ENCODE assay signal across 9 cellular contexts in the genomic region with DNA sequence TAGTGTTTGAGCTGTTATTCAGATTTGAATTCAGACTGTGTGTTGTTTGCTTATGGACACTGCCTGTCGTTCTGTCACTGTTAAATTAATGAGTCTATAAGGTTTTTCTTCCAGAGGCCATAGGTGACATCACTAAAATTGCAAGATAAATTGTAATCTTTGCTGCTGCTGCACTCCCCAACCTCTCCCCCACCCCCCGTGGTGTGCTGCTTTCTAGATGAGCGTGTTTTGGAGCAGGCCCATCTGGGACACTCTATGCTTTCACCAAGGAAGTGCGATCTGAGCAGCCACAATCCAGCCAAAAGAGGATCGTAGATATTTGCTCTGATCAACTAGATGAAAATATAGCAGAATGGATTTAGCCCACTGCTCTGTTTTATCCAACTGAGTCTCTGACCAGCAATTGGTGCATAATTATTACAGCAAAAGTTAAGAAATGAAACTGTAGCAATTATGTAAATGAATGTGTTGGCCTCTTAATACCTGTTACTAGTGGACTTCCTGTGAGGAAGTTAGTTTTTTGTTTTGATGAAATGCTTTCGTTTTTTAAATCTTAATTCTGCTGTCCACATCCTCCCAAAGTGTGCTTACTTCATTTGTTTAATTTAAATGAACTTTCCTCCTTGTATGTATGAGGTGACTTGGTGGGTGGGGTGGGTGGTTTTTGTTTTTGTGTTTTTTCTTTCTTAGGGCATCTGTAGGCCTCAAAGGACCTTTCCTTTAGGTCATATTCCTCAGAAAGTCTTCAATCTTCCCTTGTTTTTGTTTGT. TPM values are rescaled to one million over a fixed set of nuclear protein-coding genes. Genes with fewer than 3 reads are reported as not detected.
A peak's percentile ranks its signal among the peaks of the same experiment; 100 is the strongest.
DNase-seq lines count a peak whose midpoint lies in the region; ATAC-seq and TF ChIP-seq lines count a peak whose summit lies in the region.
"Had no signal": no experiment of that assay in that cellular context is flagged by ENCODE, and none has a peak within 500 bp of the region (broad histone marks: within the 10 kb centered on the region; RNA-seq: fewer than 3 reads in every experiment).

No MANE protein-coding gene starts in this region.

- H3K4me1 Mint-ChIP-seq in stimulated activated naive CD8-positive, alpha-beta T cell treated with anti-CD3 and anti-CD28 coated beads, Interleukin-15, amount 100 ng/mL, for 72 hours, result peaks cover 26% of the 10 kb centered on the region
- H3K4me1 Mint-ChIP-seq in H9, result peaks cover 0 to 6% of the 10 kb centered on the region in 2 experiments; a peak in 1 of 4 replicates
- H3K4me1 Mint-ChIP-seq in WTC11, result no peaks in the 10 kb centered on the region

- H3K36me3 ChIP-seq in SU-DHL-6 (ENCODE audit: low read length) (0 out of 2 replicates have a peak, but pooled peaks cover 2% of the 10 kb centered on the region), heart right ventricle (peaks cover 0 to 49% (median 32%) of the 10 kb centered on the region in 9 donors)

- H3K27me3 ChIP-seq in SU-DHL-6 (ENCODE audit: low read length) (no peaks in the 10 kb centered on the region), heart right ventricle (no peaks in the 10 kb centered on the region), H9 (ENCODE audit: insufficient read depth, low read length) (no peaks in the 10 kb centered on the region)
- H3K27me3 ChIP-seq: SJSA1 had no signal

- DNase-seq in heart right ventricle (peak in 1 of 2 donors; percentile 1), mucosa of gallbladder (ENCODE audit: low spot score) (no peak), H9 (no peak), WTC11 (ENCODE audit: low spot score) (no peak)
- no peak for DNase-seq in stimulated activated naive CD8-positive, alpha-beta T cell treated with anti-CD3 and anti-CD28 coated beads, Interleukin-15, amount 100 ng/mL, for 72 hours

- H3K36me3 Mint-ChIP-seq in H9 (ENCODE audit: insufficient read depth in 1 of 3, low read depth in 3 of 3), result peaks cover 2 to 49% (median 25%) of the 10 kb centered on the region in 3 experiments; a peak in 6 of 7 replicates
- peaks cover 24% of the 10 kb centered on the region for H3K36me3 Mint-ChIP-seq in WTC11

- H3K18ac ChIP-seq in H9 (ENCODE audit: insufficient read length, low read depth, low read length), result no peak overlapping the region

- peak overlapping the region; percentile 37 to 86 for H3K27ac Mint-ChIP-seq in stimulated activated naive CD8-positive, alpha-beta T cell treated with anti-CD3 and anti-CD28 coated beads, Interleukin-15, amount 100 ng/mL, for 72 hours
- H3K27ac Mint-ChIP-seq in H9 (no peak overlapping the region), WTC11 (no peak overlapping the region)
- H3K27ac Mint-ChIP-seq: activated T-helper 2 cell treated with anti-CD3 and anti-CD28 coated beads, Interferon-gamma antibody, Interleukin-2, Interleukin-4, amounts not matched to agents 10 μg/mL and 5 μg/mL and 100 μg/mL, durations not matched to agents 14 hours and 24 hours and 36 hours had no signal

- no peak overlapping the region for H2BK20ac ChIP-seq in H9 (ENCODE audit: low read depth, low read length, poor library complexity, severe bottlenecking)

- POLR2A ChIA-PET in WTC11 (lab: Charles Lee), result no interaction called here

- no peak overlapping the region for H3K4ac ChIP-seq in H9 (ENCODE audit: low read depth, low read length)

- H3K27ac ChIP-seq in SU-DHL-6 (ENCODE audit: low read depth, low read length) (peak overlapping the region; percentile 49), heart right ventricle (peak overlapping the region; percentile 11 to 84 (median 70)), H9 (ENCODE audit: insufficient read length, low read depth, low read length) (no peak overlapping the region)
- H3K27ac ChIP-seq: SJSA1 had no signal

- no peak overlapping the region for H3T11ph ChIP-seq in H9 (ENCODE audit: low read length)

- H3K27me3 Mint-ChIP-seq in stimulated activated naive CD8-positive, alpha-beta T cell treated with anti-CD3 and anti-CD28 coated beads, Interleukin-15, amount 100 ng/mL, for 72 hours, result no peaks in the 10 kb centered on the region
- H3K27me3 Mint-ChIP-seq in H9 (ENCODE audit: low read depth) (no peaks in the 10 kb centered on the region), WTC11 (ENCODE audit: low read depth) (no peaks in the 10 kb centered on the region)

- H2BK12ac ChIP-seq in H9 (ENCODE audit: insufficient read length, low read depth, low read length), result no peak overlapping the region

- peaks cover 5 to 70% (median 52%) of the 10 kb centered on the region in 9 donors for H3K4me1 ChIP-seq in heart right ventricle
- H3K4me1 ChIP-seq in H9 (ENCODE audit: insufficient read depth, low read length), result no peaks in the 10 kb centered on the region

- H3K56ac ChIP-seq in H9 (ENCODE audit: insufficient read length, low read depth, low read length), result no peak overlapping the region

- no peaks in the 10 kb centered on the region for H3K23me2 ChIP-seq in H9 (ENCODE audit: insufficient read length, low read depth, low read length, poor library complexity, severe bottlenecking)

- TF ChIP-seq CTCF in SU-DHL-6 (IDR thresholded peaks at IDR 0.05; ENCODE audit: insufficient read depth, low read length, poor library complexity, severe bottlenecking) (no peak), heart right ventricle (IDR thresholded peaks at IDR 0.05) (no peak), H9 (conservative IDR thresholded peaks at IDR 0.05) (no peak), WTC11 (IDR thresholded peaks at IDR 0.05) (no peak)

- H2BK15ac ChIP-seq in H9 (ENCODE audit: low read depth, low read length), result no peak overlapping the region

- H3K9me3 Mint-ChIP-seq in stimulated activated naive CD8-positive, alpha-beta T cell treated with anti-CD3 and anti-CD28 coated beads, Interleukin-15, amount 100 ng/mL, for 72 hours, result no peaks in the 10 kb centered on the region
- H3K9me3 Mint-ChIP-seq in H9 (no peaks in the 10 kb centered on the region), WTC11 (no peaks in the 10 kb centered on the region)
- H3K9me3 Mint-ChIP-seq: activated T-helper 2 cell treated with anti-CD3 and anti-CD28 coated beads, Interferon-gamma antibody, Interleukin-2, Interleukin-4, amounts not matched to agents 10 μg/mL and 5 μg/mL and 100 μg/mL, durations not matched to agents 14 hours and 24 hours and 36 hours had no signal

- no peak overlapping the region for H2BK120ac ChIP-seq in H9 (ENCODE audit: low read depth, low read length, poor library complexity, severe bottlenecking)

- H4K91ac ChIP-seq in H9 (ENCODE audit: insufficient read length, low read depth, low read length), result no peak overlapping the region

- H3K79me2 ChIP-seq in SU-DHL-6 (ENCODE audit: insufficient read depth, low read length) (no peaks in the 10 kb centered on the region), H9 (ENCODE audit: insufficient read depth, low read length) (no peaks in the 10 kb centered on the region)

- no peaks in the 10 kb centered on the region for H3K79me1 ChIP-seq in H9 (ENCODE audit: insufficient read depth, low read depth, low read length, poor library complexity, severe bottlenecking)

- peak overlapping the region; percentile 11 for H3K4me2 ChIP-seq in SU-DHL-6 (ENCODE audit: low read depth, low read length, poor library complexity, severe bottlenecking)
- H3K4me2 ChIP-seq in H9 (ENCODE audit: insufficient read depth, insufficient read length, low read length), result no peak overlapping the region

- H2AK5ac ChIP-seq in H9 (ENCODE audit: insufficient read length, low read length), result no peak overlapping the region

- 18 to 20% methylated on average over 6 of the region's 6 CpGs for WGBS in heart right ventricle, 2 donors
- no CpG with 5 or more reads among the region's 6 CpGs for WGBS in H9 (ENCODE audit: extremely low coverage, insufficient read length, low lambda C conversion rate)

- no peak overlapping the region for H2AFZ ChIP-seq in SU-DHL-6 (ENCODE audit: low read depth, low read length, severe bottlenecking)
- no peak overlapping the region for H2AFZ ChIP-seq in H9 (ENCODE audit: low read length)

- no peaks in the 10 kb centered on the region for H3F3A ChIP-seq in SU-DHL-6 (ENCODE audit: insufficient read depth)

- H3K9ac ChIP-seq in SU-DHL-6 (ENCODE audit: low read length) (no peak overlapping the region), H9 (ENCODE audit: extremely low read depth, insufficient read length, low read length) (no peak overlapping the region)

- no peaks in the 10 kb centered on the region for H3K9me3 ChIP-seq in SU-DHL-6 (ENCODE audit: insufficient read depth, low read length)
- H3K9me3 ChIP-seq in heart right ventricle, result no peaks in the 10 kb centered on the region
- H3K9me3 ChIP-seq in H9 (ENCODE audit: control insufficient read depth, low read depth, low read length), result no peaks in the 10 kb centered on the region
- H3K9me3 ChIP-seq: SJSA1 had no signal

- H2BK5ac ChIP-seq in H9 (ENCODE audit: insufficient read length, low read length), result no peak overlapping the region

- no peak overlapping the region for H4K8ac ChIP-seq in H9 (replicated peaks; ENCODE audit: insufficient read length, low read depth, low read length)

- H4K20me1 ChIP-seq in SU-DHL-6 (ENCODE audit: low read depth, low read length) (no peaks in the 10 kb centered on the region), H9 (ENCODE audit: control insufficient read depth, insufficient read depth, insufficient read length) (no peaks in the 10 kb centered on the region)

- H3K9me2 ChIP-seq in SU-DHL-6 (replicated peaks; ENCODE audit: insufficient read depth, low read length), result no peaks in the 10 kb centered on the region

- H3K4me3 Mint-ChIP-seq in stimulated activated naive CD8-positive, alpha-beta T cell treated with anti-CD3 and anti-CD28 coated beads, Interleukin-15, amount 100 ng/mL, for 72 hours, result no peak overlapping the region
- H3K4me3 Mint-ChIP-seq in H9 (no peak overlapping the region), WTC11 (no peak overlapping the region)

- no peak overlapping the region for H4K5ac ChIP-seq in H9 (ENCODE audit: insufficient read length, low read depth, low read length)

- H3K14ac ChIP-seq in H9 (ENCODE audit: insufficient read depth, low read length), result no peak overlapping the region

- no peak overlapping the region for H3K4me3 ChIP-seq in SU-DHL-6 (ENCODE audit: insufficient read depth, low read length, poor library complexity, severe bottlenecking)
- no peak overlapping the region for H3K4me3 ChIP-seq in heart right ventricle
- H3K4me3 ChIP-seq: SJSA1 had no signal

- intact Hi-C loops in heart right ventricle (cut with DNase I), result no loop called here

- CTCF ChIA-PET in WTC11 (lab: Charles Lee), result interaction anchor here (1.1 kb wide), 1 partner anchor 130 kb away, joined by 4 read pairs; no protein-coding TSS in a partner anchor

- ATAC-seq in GM19351 (IDR thresholded peaks at IDR 0.05; ENCODE audit: unreplicated experiment) (peak; percentile 37), heart right ventricle (peak in 6 of 8 donors; percentile 24 to 77 (median 42)), WTC11 (no peak)
- ATAC-seq in stimulated activated naive CD8-positive, alpha-beta T cell treated with anti-CD3 and anti-CD28 coated beads, Interleukin-15, amount 100 ng/mL, for 72 hours, result no peak

- no peak overlapping the region for H3K23ac ChIP-seq in H9 (ENCODE audit: insufficient read length, low read depth, low read length)

RNA-seq across cellular contexts. Expression of gene RPRD1B, which starts 58.1 kb away (rescaled TPM):
- total RNA-seq in heart right ventricle (10 to 100 TPM; 40.6 to 78.1 (median 48.8) TPM), mucosa of gallbladder (30.5 TPM), H9 (2021) (33.4 and 34.3 TPM in 2 replicates), WTC11 (2021) (21.4 to 25.5 TPM (median 21.5 TPM) in 3 replicates)
- 10 to 100 TPM; 10.4 to 14.5 TPM for polyA plus RNA-seq in heart right ventricle

RNA-seq across cellular contexts. Expression of gene TTI1, which starts 58.4 kb away (rescaled TPM):
- total RNA-seq in heart right ventricle (10 to 100 TPM in 8 of 10 donors, 1 to 10 TPM in 2; 9.1 to 14.8 (median 11.3) TPM), mucosa of gallbladder (19.1 TPM), H9 (2021) (37.4 and 38.3 TPM in 2 replicates), WTC11 (2021) (42.8 to 43.5 TPM (median 43.4 TPM) in 3 replicates)
- 10 to 100 TPM in 1 of 2 donors, 1 to 10 TPM in 1; 8.3 to 10.4 TPM for polyA plus RNA-seq in heart right ventricle

Comparison
In these comparisons a context has a peak if more than half of its experiments do, and no peak if none do; other contexts are left out.
1. ATAC-seq: peak in GM19351 (single experiment) and heart right ventricle (6 of 8); none in stimulated activated naive CD8-positive, alpha-beta T cell treated with anti-CD3 and anti-CD28 coated beads, Interleukin-15, amount 100 ng/mL, for 72 hours (single experiment) and WTC11 (single experiment).
2. H3K27ac Mint-ChIP-seq: peak in stimulated activated naive CD8-positive, alpha-beta T cell treated with anti-CD3 and anti-CD28 coated beads, Interleukin-15, amount 100 ng/mL, for 72 hours (2 of 2); none in H9 (0 of 3) and WTC11 (single experiment).